8 cellular contexts compared by ENCODE assay signal in the genomic region with DNA sequence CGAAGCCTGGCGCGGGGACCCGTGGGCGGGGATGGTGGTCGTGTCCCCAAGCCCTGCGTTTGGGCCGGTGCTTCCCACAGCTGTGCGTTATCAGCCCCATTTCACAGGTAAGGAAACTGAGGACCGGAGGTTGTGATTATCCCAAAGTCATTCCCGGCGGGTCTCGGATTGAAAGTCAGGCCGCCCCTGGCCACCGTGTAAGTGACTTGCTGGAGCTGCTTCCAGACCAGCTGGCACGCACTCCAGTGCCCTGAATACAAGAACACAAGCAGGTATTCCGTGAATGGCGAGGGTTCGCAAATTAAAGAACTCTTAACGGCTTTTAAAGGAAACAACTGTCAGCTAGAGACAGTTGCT. TPM values are rescaled to one million over a fixed set of nuclear protein-coding genes. Genes with fewer than 3 reads are reported as not detected.
A peak's percentile ranks its signal among the peaks of the same experiment; 100 is the strongest.
DNase-seq lines count a peak whose midpoint lies in the region; ATAC-seq and TF ChIP-seq lines count a peak whose summit lies in the region.

No MANE protein-coding gene starts in this region.

- peaks cover 16% of the 10 kb centered on the region for H3K4me1 Mint-ChIP-seq in activated CD8-positive, alpha-beta T cell treated with anti-CD3 and anti-CD28 coated beads, Interleukin-2, amount 10 ng/mL, durations not matched to agents 7 days and 5 days (ENCODE audit: low read depth)

- intact Hi-C loops in left ventricle myocardium inferior (cut with micrococcal nuclease), result no loop called here
- intact Hi-C loops in sciatic nerve (cut with DNase I), result no loop called here

- H3K9me3 Mint-ChIP-seq in activated CD8-positive, alpha-beta T cell treated with anti-CD3 and anti-CD28 coated beads, Interleukin-2, amount 10 ng/mL, durations not matched to agents 7 days and 5 days (ENCODE audit: insufficient read depth), result no peaks in the 10 kb centered on the region

- peak overlapping the region; percentile 96 for H3K27ac Mint-ChIP-seq in activated CD8-positive, alpha-beta T cell treated with anti-CD3 and anti-CD28 coated beads, Interleukin-2, amount 10 ng/mL, durations not matched to agents 7 days and 5 days

- no peaks in the 10 kb centered on the region for H3K27me3 Mint-ChIP-seq in activated CD8-positive, alpha-beta T cell treated with anti-CD3 and anti-CD28 coated beads, Interleukin-2, amount 10 ng/mL, durations not matched to agents 7 days and 5 days (ENCODE audit: low read depth)

- no peak for TF ChIP-seq CTCF in AG04449 (IDR thresholded peaks at IDR 0.05; ENCODE audit: insufficient read depth, low read length, missing control alignments)
- no peak for TF ChIP-seq CTCF in left ventricle myocardium inferior (IDR thresholded peaks at IDR 0.05; ENCODE audit: borderline replicate concordance)

- ATAC-seq in GM18505 (IDR thresholded peaks at IDR 0.05; ENCODE audit: unreplicated experiment) (peak; percentile 0), HG03354 (IDR thresholded peaks at IDR 0.05; ENCODE audit: poor library complexity, severe bottlenecking, unreplicated experiment) (peak; percentile 16), sciatic nerve (peak; percentile 1)
- ATAC-seq in activated CD8-positive, alpha-beta T cell treated with anti-CD3 and anti-CD28 coated beads, Interleukin-2, amount 10 ng/mL, durations not matched to agents 7 days and 5 days, result peak; percentile 4

- POLR2A ChIA-PET in AG04449 (lab: Yijun Ruan, JAX), result interaction anchor here (0.6 to 1.6 kb wide), 7 partner anchors 8 to 1225 kb away, joined by 3 to 6 read pairs (median 3); a partner anchor contains a TSS
- POLR2A ChIA-PET in activated CD8-positive, alpha-beta T cell treated with anti-CD3 and anti-CD28 coated beads, Interleukin-2, amount 10 ng/mL, durations not matched to agents 7 days and 5 days (lab: Charles Lee), result interaction anchor here (0.6 to 1.5 kb wide), 2 partner anchors 40 to 46 kb away, joined by 3 to 6 read pairs; a partner anchor contains a TSS

- peaks cover 51% of the 10 kb centered on the region for H3K4me1 ChIP-seq in left ventricle myocardium inferior

- no peaks in the 10 kb centered on the region for H3K27me3 ChIP-seq in left ventricle myocardium inferior (ENCODE audit: low read depth)

- peaks cover 1% of the 10 kb centered on the region for H3K36me3 Mint-ChIP-seq in activated CD8-positive, alpha-beta T cell treated with anti-CD3 and anti-CD28 coated beads, Interleukin-2, amount 10 ng/mL, durations not matched to agents 7 days and 5 days (ENCODE audit: low read depth)

- CTCF ChIA-PET in AG04449 (lab: Yijun Ruan, JAX), result interaction anchor here (0.6 to 1.6 kb wide), 6 partner anchors 8 to 184 kb away, joined by 3 to 5 read pairs (median 4); no protein-coding TSS in a partner anchor
- CTCF ChIA-PET in activated CD8-positive, alpha-beta T cell treated with anti-CD3 and anti-CD28 coated beads, Interleukin-2, amount 10 ng/mL, durations not matched to agents 7 days and 5 days (lab: Charles Lee), result no interaction called here

- H3K9me3 ChIP-seq in left ventricle myocardium inferior (replicated peaks), result no peaks in the 10 kb centered on the region

- H3K4me3 Mint-ChIP-seq in activated CD8-positive, alpha-beta T cell treated with anti-CD3 and anti-CD28 coated beads, Interleukin-2, amount 10 ng/mL, durations not matched to agents 7 days and 5 days, result peak overlapping the region; percentile 88

- peak overlapping the region; percentile 98 for H3K27ac ChIP-seq in left ventricle myocardium inferior (replicated peaks)

- H3K4me3 ChIP-seq in AG04449 (ENCODE audit: low read depth, low read length) (peak overlapping the region; percentile 86), left ventricle myocardium inferior (peak overlapping the region; percentile 90)

- peaks cover 2% of the 10 kb centered on the region for H3K36me3 ChIP-seq in left ventricle myocardium inferior

- DNase-seq in AG04449 (ENCODE audit: low read depth, low spot score), result no peak
- peak; percentile 22 for DNase-seq in activated CD8-positive, alpha-beta T cell treated with anti-CD3 and anti-CD28 coated beads, Interleukin-2, amount 10 ng/mL, durations not matched to agents 7 days and 5 days
- peak; percentile 25 for DNase-seq in left ventricle myocardium inferior
- no peak for DNase-seq in sciatic nerve (ENCODE audit: low spot score)
- no peak for DNase-seq in NCI-H1105 treated with DMSO at 0.1 percent for 48 hours (lab: John Stamatoyannopoulos, UW)
- no peak for DNase-seq in activated CD4-positive, alpha-beta T cell treated with anti-CD3 and anti-CD28 coated beads for 4 hours

- no peak for TF ChIP-seq POLR2A in GM18505 (IDR thresholded peaks at IDR 0.05; ENCODE audit: borderline replicate concordance, extremely low read depth, insufficient read depth, insufficient read length)

RNA-seq across cellular contexts. Expression of a gene that starts 0.7 kb away (rescaled TPM):
- total RNA-seq in activated CD8-positive, alpha-beta T cell treated with anti-CD3 and anti-CD28 coated beads, Interleukin-2, amount 10 ng/mL, durations not matched to agents 7 days and 5 days, result 10 to 100 TPM; 20.2 to 26.0 TPM
- total RNA-seq in left ventricle myocardium inferior (34.4 TPM), sciatic nerve (38.5 TPM)

RNA-seq across cellular contexts. Expression of a gene that starts 46.5 kb away (rescaled TPM):
- total RNA-seq in activated CD8-positive, alpha-beta T cell treated with anti-CD3 and anti-CD28 coated beads, Interleukin-2, amount 10 ng/mL, durations not matched to agents 7 days and 5 days, result 10 to 100 TPM; 57.5 to 60.5 TPM
- total RNA-seq in left ventricle myocardium inferior (24.1 TPM), sciatic nerve (46.7 TPM)

Comparison
In these comparisons a context has a peak if more than half of its experiments do, and no peak if none do; other contexts are left out.
1. DNase-seq: peak in activated CD8-positive, alpha-beta T cell treated with anti-CD3 and anti-CD28 coated beads, Interleukin-2, amount 10 ng/mL, durations not matched to agents 7 days and 5 days (single experiment) and left ventricle myocardium inferior (single experiment); none in AG04449 (single experiment), sciatic nerve (single experiment), NCI-H1105 treated with DMSO at 0.1 percent for 48 hours (single experiment) and activated CD4-positive, alpha-beta T cell treated with anti-CD3 and anti-CD28 coated beads for 4 hours (0 of 2).
2. Peak in every context shown above with its lines, with median percentiles within 50 percentile points of each other: ATAC-seq.